3 cellular contexts compared by ENCODE assay signal in the genomic region with DNA sequence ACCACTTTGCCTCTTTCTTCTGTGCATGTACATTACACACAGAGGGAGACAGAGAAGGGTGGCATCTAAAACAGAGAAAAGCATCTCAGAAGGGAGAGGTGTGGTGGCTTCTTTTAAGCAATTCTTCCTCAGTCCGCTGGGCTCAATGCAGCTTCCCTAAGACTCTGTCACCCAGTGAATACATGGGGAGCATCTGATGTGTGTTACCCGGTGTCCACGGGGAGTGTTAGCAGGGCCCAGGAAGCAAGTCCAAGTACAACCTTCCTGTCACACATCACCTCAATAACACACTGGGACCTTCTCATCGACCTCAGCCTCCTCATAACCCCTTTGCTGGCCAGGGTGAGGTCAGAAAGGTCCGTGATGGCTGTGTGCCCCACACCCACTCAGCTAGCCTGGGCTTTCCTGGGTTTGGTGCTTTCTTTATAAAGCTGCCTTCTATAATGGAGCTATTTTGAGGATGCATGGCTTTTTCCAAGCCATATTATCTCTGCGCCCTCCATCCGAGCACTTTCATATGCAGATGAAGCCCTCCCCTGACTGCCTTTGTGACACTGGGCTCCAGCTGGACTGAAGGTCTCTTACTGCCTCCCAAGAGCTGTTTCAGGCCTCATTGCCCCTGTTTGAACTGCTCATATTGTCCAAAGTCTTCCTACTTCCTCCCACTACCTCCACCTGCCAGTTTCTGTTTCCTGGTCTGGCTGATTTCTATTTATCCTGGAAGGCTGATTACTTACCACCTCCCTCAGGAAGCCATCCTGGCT.
TF ChIP-seq lines count a peak whose summit lies in the region.

No MANE protein-coding gene starts in this region.

TF ChIP-seq in HCT116, 20 proteins besides CTCF, POLR2A, EP300 and RAD21:
- TF ChIP-seq, protein P1, sequence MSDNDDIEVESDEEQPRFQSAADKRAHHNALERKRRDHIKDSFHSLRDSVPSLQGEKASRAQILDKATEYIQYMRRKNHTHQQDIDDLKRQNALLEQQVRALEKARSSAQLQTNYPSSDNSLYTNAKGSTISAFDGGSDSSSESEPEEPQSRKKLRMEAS (IDR thresholded peaks at IDR 0.05), result no peak
- TF ChIP-seq EGR1 (IDR thresholded peaks at IDR 0.05; ENCODE audit: low read depth) (no peak), ELF1 (IDR thresholded peaks at IDR 0.05; ENCODE audit: borderline replicate concordance, low read depth) (no peak), TCF7L2 (IDR thresholded peaks at IDR 0.05; ENCODE audit: borderline replicate concordance, extremely low read depth, insufficient read depth, insufficient read length) (no peak), JUND (IDR thresholded peaks at IDR 0.05) (no peak), SIN3A (IDR thresholded peaks at IDR 0.05; ENCODE audit: low read depth) (no peak), POLR2AphosphoS5 (IDR thresholded peaks at IDR 0.05; ENCODE audit: low read depth, low read length) (no peak), ATF3 (IDR thresholded peaks at IDR 0.05) (no peak), ZNF274 (IDR thresholded peaks at IDR 0.05; ENCODE audit: low read depth, low read length) (no peak), ZFX (IDR thresholded peaks at IDR 0.05) (no peak), EZH2 (IDR thresholded peaks at IDR 0.05) (no peak)

TF ChIP-seq in GM12878, 131 proteins besides CTCF, POLR2A, EP300 and RAD21:
- TF ChIP-seq HDGF (IDR thresholded peaks at IDR 0.05), result no peak
- no peak for TF ChIP-seq SRF (IDR thresholded peaks at IDR 0.05; ENCODE audit: low read depth in 2 of 2, low read length in 2 of 2)
- TF ChIP-seq SUZ12 (IDR thresholded peaks at IDR 0.05; ENCODE audit: unreplicated experiment), result no peak
- TF ChIP-seq JUNB (IDR thresholded peaks at IDR 0.05), result no peak
- no peak for TF ChIP-seq IKZF1 (conservative IDR thresholded peaks at IDR 0.05)
- no peak for TF ChIP-seq ZNF384 (IDR thresholded peaks at IDR 0.05; ENCODE audit: borderline replicate concordance, low read depth, low read length)
- no peak for TF ChIP-seq PML (IDR thresholded peaks at IDR 0.05; ENCODE audit: low read length)
- no peak for TF ChIP-seq NRF1 (conservative IDR thresholded peaks at IDR 0.05; ENCODE audit: low read depth, low read length)
- TF ChIP-seq, protein P2, sequence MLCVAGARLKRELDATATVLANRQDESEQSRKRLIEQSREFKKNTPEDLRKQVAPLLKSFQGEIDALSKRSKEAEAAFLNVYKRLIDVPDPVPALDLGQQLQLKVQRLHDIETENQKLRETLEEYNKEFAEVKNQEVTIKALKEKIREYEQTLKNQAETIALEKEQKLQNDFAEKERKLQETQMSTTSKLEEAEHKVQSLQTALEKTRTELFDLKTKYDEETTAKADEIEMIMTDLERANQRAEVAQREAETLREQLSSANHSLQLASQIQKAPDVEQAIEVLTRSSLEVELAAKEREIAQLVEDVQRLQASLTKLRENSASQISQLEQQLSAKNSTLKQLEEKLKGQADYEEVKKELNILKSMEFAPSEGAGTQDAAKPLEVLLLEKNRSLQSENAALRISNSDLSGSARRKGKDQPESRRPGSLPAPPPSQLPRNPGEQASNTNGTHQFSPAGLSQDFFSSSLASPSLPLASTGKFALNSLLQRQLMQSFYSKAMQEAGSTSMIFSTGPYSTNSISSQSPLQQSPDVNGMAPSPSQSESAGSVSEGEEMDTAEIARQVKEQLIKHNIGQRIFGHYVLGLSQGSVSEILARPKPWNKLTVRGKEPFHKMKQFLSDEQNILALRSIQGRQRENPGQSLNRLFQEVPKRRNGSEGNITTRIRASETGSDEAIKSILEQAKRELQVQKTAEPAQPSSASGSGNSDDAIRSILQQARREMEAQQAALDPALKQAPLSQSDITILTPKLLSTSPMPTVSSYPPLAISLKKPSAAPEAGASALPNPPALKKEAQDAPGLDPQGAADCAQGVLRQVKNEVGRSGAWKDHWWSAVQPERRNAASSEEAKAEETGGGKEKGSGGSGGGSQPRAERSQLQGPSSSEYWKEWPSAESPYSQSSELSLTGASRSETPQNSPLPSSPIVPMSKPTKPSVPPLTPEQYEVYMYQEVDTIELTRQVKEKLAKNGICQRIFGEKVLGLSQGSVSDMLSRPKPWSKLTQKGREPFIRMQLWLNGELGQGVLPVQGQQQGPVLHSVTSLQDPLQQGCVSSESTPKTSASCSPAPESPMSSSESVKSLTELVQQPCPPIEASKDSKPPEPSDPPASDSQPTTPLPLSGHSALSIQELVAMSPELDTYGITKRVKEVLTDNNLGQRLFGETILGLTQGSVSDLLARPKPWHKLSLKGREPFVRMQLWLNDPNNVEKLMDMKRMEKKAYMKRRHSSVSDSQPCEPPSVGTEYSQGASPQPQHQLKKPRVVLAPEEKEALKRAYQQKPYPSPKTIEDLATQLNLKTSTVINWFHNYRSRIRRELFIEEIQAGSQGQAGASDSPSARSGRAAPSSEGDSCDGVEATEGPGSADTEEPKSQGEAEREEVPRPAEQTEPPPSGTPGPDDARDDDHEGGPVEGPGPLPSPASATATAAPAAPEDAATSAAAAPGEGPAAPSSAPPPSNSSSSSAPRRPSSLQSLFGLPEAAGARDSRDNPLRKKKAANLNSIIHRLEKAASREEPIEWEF (IDR thresholded peaks at IDR 0.05; ENCODE audit: insufficient replicate concordance, low read depth, low read length), result no peak
- TF ChIP-seq EGR1 (IDR thresholded peaks at IDR 0.05; ENCODE audit: borderline replicate concordance in 1 of 2, low read depth in 2 of 2, low read length in 2 of 2), result no peak
- TF ChIP-seq HCFC1 (IDR thresholded peaks at IDR 0.05; ENCODE audit: low read length), result no peak
- TF ChIP-seq EED (IDR thresholded peaks at IDR 0.05; ENCODE audit: low read depth), result no peak
- TF ChIP-seq CBX3 (IDR thresholded peaks at IDR 0.05; ENCODE audit: borderline replicate concordance, low read depth), result no peak
- TF ChIP-seq NFIC (IDR thresholded peaks at IDR 0.05; ENCODE audit: low read depth, low read length), result no peak
- TF ChIP-seq CEBPB (IDR thresholded peaks at IDR 0.05; ENCODE audit: borderline replicate concordance in 1 of 2, low read depth in 2 of 2, low read length in 2 of 2), result no peak
- no peak for TF ChIP-seq ZBTB40 (IDR thresholded peaks at IDR 0.05; ENCODE audit: borderline replicate concordance)

TF ChIP-seq in HEK293T, 16 proteins besides CTCF, POLR2A, EP300 and RAD21:
- TF ChIP-seq FOXK2 (IDR thresholded peaks at IDR 0.05) (no peak), ELF4 (IDR thresholded peaks at IDR 0.05) (no peak), PKNOX1 (IDR thresholded peaks at IDR 0.05) (no peak), CTBP1 (IDR thresholded peaks at IDR 0.05; ENCODE audit: borderline replicate concordance) (no peak), BHLHE40 (IDR thresholded peaks at IDR 0.05; ENCODE audit: borderline replicate concordance) (no peak), TARDBP (IDR thresholded peaks at IDR 0.05) (no peak), ZNF384 (IDR thresholded peaks at IDR 0.05) (no peak), LEF1 (IDR thresholded peaks at IDR 0.05; ENCODE audit: borderline replicate concordance) (no peak), SP1 (IDR thresholded peaks at IDR 0.05) (no peak), L3MBTL2 (conservative IDR thresholded peaks at IDR 0.05) (no peak), FOXA1 (IDR thresholded peaks at IDR 0.05) (no peak), FOXM1 (IDR thresholded peaks at IDR 0.05; ENCODE audit: borderline replicate concordance) (no peak), ARNT (IDR thresholded peaks at IDR 0.05) (no peak), SUZ12 (IDR thresholded peaks at IDR 0.05) (no peak), NFRKB (IDR thresholded peaks at IDR 0.05) (no peak), HDGF (IDR thresholded peaks at IDR 0.05; ENCODE audit: borderline replicate concordance) (no peak)
